2 cellular contexts compared by ENCODE assay signal in genomic region chr1:108426877-108427276, GRCh38. TPM values are rescaled to one million over a fixed set of nuclear protein-coding genes. Genes with fewer than 3 reads are reported as not detected.
"Had no signal": no experiment of that assay in that cellular context is flagged by ENCODE, and none has a peak within 500 bp of the region (broad histone marks: within the 10 kb centered on the region; RNA-seq: fewer than 3 reads in every experiment).

No MANE protein-coding gene starts in this region.

RNA-seq across cellular contexts. Expression of gene NBPF6, which starts 23.3 kb away (rescaled TPM):
- total RNA-seq: G401, GM12878 had no signal
- polyA plus RNA-seq: GM12878 had no signal
